9 cellular contexts compared by ENCODE assay signal in genomic region chr1:53766766-53767409, GRCh38. TPM values are rescaled to one million over a fixed set of nuclear protein-coding genes. Genes with fewer than 3 reads are reported as not detected.
A peak's percentile ranks its signal among the peaks of the same experiment; 100 is the strongest.
DNase-seq lines count a peak whose midpoint lies in the region; ATAC-seq and TF ChIP-seq lines count a peak whose summit lies in the region.
"Had no signal": no experiment of that assay in that cellular context is flagged by ENCODE, and none has a peak within 500 bp of the region (broad histone marks: within the 10 kb centered on the region; RNA-seq: fewer than 3 reads in every experiment).

No MANE protein-coding gene starts in this region.

- H3K4me2 ChIP-seq in SK-N-SH (peak overlapping the region; percentile 65), skeletal muscle satellite cell (ENCODE audit: low read length) (peak overlapping the region; percentile 65)

- H3K4me1 ChIP-seq in SK-N-SH (ENCODE audit: control insufficient read depth in 1 of 2, insufficient read depth in 2 of 2, low read depth in 1 of 2, low read length in 1 of 2) (peaks cover 0 to 14% of the 10 kb centered on the region in 2 experiments; a peak in 2 of 4 replicates), skeletal muscle satellite cell (ENCODE audit: control insufficient read depth, insufficient read depth, low read length) (peaks cover 24% of the 10 kb centered on the region)

- H3K27me3 Mint-ChIP-seq in activated CD8-positive, alpha-beta memory T cell treated with anti-CD3 and anti-CD28 coated beads, Interleukin-2, amount 10 ng/mL, durations not matched to agents 7 days and 5 days: no peaks in the 10 kb centered on the region

- no peak for TF ChIP-seq CTCF in SK-N-SH (IDR thresholded peaks at IDR 0.05)

- H3K9ac ChIP-seq in SK-N-SH (no peak overlapping the region), skeletal muscle satellite cell (ENCODE audit: low read depth, low read length) (peak overlapping the region; percentile 20)

- 57% methylated on average over 3 of the region's 3 CpGs for WGBS in SK-N-SH (ENCODE audit: low lambda C conversion rate)

- H3K4me3 ChIP-seq in SK-N-SH (ENCODE audit: low read depth in 2 of 2, low read length in 1 of 2) (peak overlapping the region in 1 of 2 experiments; percentile 25; a peak in 2 of 4 replicates), skeletal muscle satellite cell (ENCODE audit: low read length) (peak overlapping the region; percentile 33)

- H3K36me3 Mint-ChIP-seq in activated CD8-positive, alpha-beta memory T cell treated with anti-CD3 and anti-CD28 coated beads, Interleukin-2, amount 10 ng/mL, durations not matched to agents 7 days and 5 days: peaks cover 37% of the 10 kb centered on the region

- no peaks in the 10 kb centered on the region for H4K20me1 ChIP-seq in SK-N-SH (ENCODE audit: insufficient read depth)

- H3K79me2 ChIP-seq in SK-N-SH (ENCODE audit: insufficient read depth): no peaks in the 10 kb centered on the region

- no peaks in the 10 kb centered on the region for H3K27me3 ChIP-seq in SK-N-SH (ENCODE audit: insufficient read depth)
- no peaks in the 10 kb centered on the region for H3K27me3 ChIP-seq in skeletal muscle satellite cell (ENCODE audit: control insufficient read depth, insufficient read depth, low read length)

- H3K9me3 Mint-ChIP-seq in activated CD8-positive, alpha-beta memory T cell treated with anti-CD3 and anti-CD28 coated beads, Interleukin-2, amount 10 ng/mL, durations not matched to agents 7 days and 5 days (ENCODE audit: low read depth): no peaks in the 10 kb centered on the region

- peaks cover 10 to 29% of the 10 kb centered on the region in 2 experiments for H3K36me3 ChIP-seq in SK-N-SH (replicated peaks in 1 of 2; ENCODE audit: control insufficient read depth in 1 of 2, insufficient read depth in 2 of 2, low read length in 1 of 2)
- no peaks in the 10 kb centered on the region for H3K36me3 ChIP-seq in skeletal muscle satellite cell (ENCODE audit: insufficient read depth, low read length)

- TF ChIP-seq RAD21 in SK-N-SH (IDR thresholded peaks at IDR 0.05; ENCODE audit: low read length): no peak

- peak overlapping the region; percentile 81 for H3K27ac Mint-ChIP-seq in activated CD8-positive, alpha-beta memory T cell treated with anti-CD3 and anti-CD28 coated beads, Interleukin-2, amount 10 ng/mL, durations not matched to agents 7 days and 5 days

- TF ChIP-seq EP300 in SK-N-SH (IDR thresholded peaks at IDR 0.05; ENCODE audit: borderline replicate concordance in 1 of 2, low read depth in 1 of 2, low read length in 1 of 2): no peak

- peak overlapping the region; percentile 67 for H2AFZ ChIP-seq in SK-N-SH (ENCODE audit: low read depth)

- ATAC-seq in activated CD8-positive, alpha-beta memory T cell treated with anti-CD3 and anti-CD28 coated beads, Interleukin-2, amount 10 ng/mL, durations not matched to agents 7 days and 5 days: peak; percentile 51
- no peak for ATAC-seq in HG02870 (IDR thresholded peaks at IDR 0.05; ENCODE audit: unreplicated experiment)

- H3K9me3 ChIP-seq in SK-N-SH (no peaks in the 10 kb centered on the region), skeletal muscle satellite cell (replicated peaks; ENCODE audit: low read length) (no peaks in the 10 kb centered on the region)

- no peaks in the 10 kb centered on the region for H3K9me2 ChIP-seq in SK-N-SH

- peaks cover 34% of the 10 kb centered on the region for H3K4me1 Mint-ChIP-seq in activated CD8-positive, alpha-beta memory T cell treated with anti-CD3 and anti-CD28 coated beads, Interleukin-2, amount 10 ng/mL, durations not matched to agents 7 days and 5 days

- H3K4me3 Mint-ChIP-seq in activated CD8-positive, alpha-beta memory T cell treated with anti-CD3 and anti-CD28 coated beads, Interleukin-2, amount 10 ng/mL, durations not matched to agents 7 days and 5 days: peak overlapping the region; percentile 59

- POLR2A ChIA-PET in SK-N-SH (lab: Yijun Ruan, JAX): no interaction called here

- no peak for DNase-seq in activated CD8-positive, alpha-beta memory T cell treated with anti-CD3 and anti-CD28 coated beads, Interleukin-2, amount 10 ng/mL, durations not matched to agents 7 days and 5 days
- no peak for DNase-seq in activated CD8-positive, alpha-beta memory T cell treated with anti-CD3 and anti-CD28 coated beads, Interleukin-2, amount 50 U/mL, for 48 hours
- DNase-seq in SK-N-SH (no peak), epithelial cell of prostate (ENCODE audit: low read depth, low spot score) (peak; percentile 53), NCI-H2227 (lab: John Stamatoyannopoulos, UW; ENCODE audit: unreplicated experiment) (no peak), NCI-H146 (lab: John Stamatoyannopoulos, UW) (no peak)
- DNase-seq: NCI-H1048 had no signal

- H3F3A ChIP-seq in SK-N-SH (replicated peaks; ENCODE audit: insufficient read depth): no peaks in the 10 kb centered on the region

- CTCF ChIA-PET in activated CD8-positive, alpha-beta memory T cell treated with anti-CD3 and anti-CD28 coated beads, Interleukin-2, amount 10 ng/mL, durations not matched to agents 7 days and 5 days (lab: Charles Lee): interaction anchor here (1.2 to 2.2 kb wide), 3 partner anchors 10 to 94 kb away, joined by 3 to 18 read pairs (median 8); no protein-coding TSS in a partner anchor
- CTCF ChIA-PET in SK-N-SH (lab: Yijun Ruan, JAX): interaction anchor here (1.8 to 3.0 kb wide), 3 partner anchors 12 to 316 kb away, joined by 5 to 9 read pairs (median 9); no protein-coding TSS in a partner anchor

- peak overlapping the region in 1 of 2 experiments; percentile 48; a peak in 2 of 4 replicates for H3K27ac ChIP-seq in SK-N-SH (ENCODE audit: low read depth in 2 of 2, low read length in 1 of 2)
- peak overlapping the region; percentile 32 for H3K27ac ChIP-seq in epithelial cell of prostate

TF ChIP-seq in SK-N-SH, 30 proteins besides CTCF, POLR2A, EP300 and RAD21 (continues in another document):
- no peak for TF ChIP-seq YY1 (IDR thresholded peaks at IDR 0.05; ENCODE audit: low read depth)
- no peak for TF ChIP-seq NFIC (IDR thresholded peaks at IDR 0.05; ENCODE audit: borderline replicate concordance)
- no peak for TF ChIP-seq CHD2 (IDR thresholded peaks at IDR 0.05; ENCODE audit: low read length, partially characterized antibody)
- TF ChIP-seq FOXM1 (IDR thresholded peaks at IDR 0.05; ENCODE audit: low read depth): no peak
- no peak for TF ChIP-seq SIN3A (IDR thresholded peaks at IDR 0.05; ENCODE audit: borderline replicate concordance, low read depth, low read length)
- no peak for TF ChIP-seq USF2 (IDR thresholded peaks at IDR 0.05; ENCODE audit: borderline replicate concordance, low read depth, low read length)
- TF ChIP-seq EZH2phosphoT487 (IDR thresholded peaks at IDR 0.05; ENCODE audit: borderline replicate concordance, low read depth): no peak
- no peak for TF ChIP-seq ZBTB33 (IDR thresholded peaks at IDR 0.05; ENCODE audit: borderline replicate concordance, low read depth)
- TF ChIP-seq, protein P1, sequence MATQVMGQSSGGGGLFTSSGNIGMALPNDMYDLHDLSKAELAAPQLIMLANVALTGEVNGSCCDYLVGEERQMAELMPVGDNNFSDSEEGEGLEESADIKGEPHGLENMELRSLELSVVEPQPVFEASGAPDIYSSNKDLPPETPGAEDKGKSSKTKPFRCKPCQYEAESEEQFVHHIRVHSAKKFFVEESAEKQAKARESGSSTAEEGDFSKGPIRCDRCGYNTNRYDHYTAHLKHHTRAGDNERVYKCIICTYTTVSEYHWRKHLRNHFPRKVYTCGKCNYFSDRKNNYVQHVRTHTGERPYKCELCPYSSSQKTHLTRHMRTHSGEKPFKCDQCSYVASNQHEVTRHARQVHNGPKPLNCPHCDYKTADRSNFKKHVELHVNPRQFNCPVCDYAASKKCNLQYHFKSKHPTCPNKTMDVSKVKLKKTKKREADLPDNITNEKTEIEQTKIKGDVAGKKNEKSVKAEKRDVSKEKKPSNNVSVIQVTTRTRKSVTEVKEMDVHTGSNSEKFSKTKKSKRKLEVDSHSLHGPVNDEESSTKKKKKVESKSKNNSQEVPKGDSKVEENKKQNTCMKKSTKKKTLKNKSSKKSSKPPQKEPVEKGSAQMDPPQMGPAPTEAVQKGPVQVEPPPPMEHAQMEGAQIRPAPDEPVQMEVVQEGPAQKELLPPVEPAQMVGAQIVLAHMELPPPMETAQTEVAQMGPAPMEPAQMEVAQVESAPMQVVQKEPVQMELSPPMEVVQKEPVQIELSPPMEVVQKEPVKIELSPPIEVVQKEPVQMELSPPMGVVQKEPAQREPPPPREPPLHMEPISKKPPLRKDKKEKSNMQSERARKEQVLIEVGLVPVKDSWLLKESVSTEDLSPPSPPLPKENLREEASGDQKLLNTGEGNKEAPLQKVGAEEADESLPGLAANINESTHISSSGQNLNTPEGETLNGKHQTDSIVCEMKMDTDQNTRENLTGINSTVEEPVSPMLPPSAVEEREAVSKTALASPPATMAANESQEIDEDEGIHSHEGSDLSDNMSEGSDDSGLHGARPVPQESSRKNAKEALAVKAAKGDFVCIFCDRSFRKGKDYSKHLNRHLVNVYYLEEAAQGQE (IDR thresholded peaks at IDR 0.05; ENCODE audit: low read depth, low read length): no peak

RNA-seq across cellular contexts. Expression of gene GLIS1, which starts 27.9 kb away (rescaled TPM):
- total RNA-seq in activated CD8-positive, alpha-beta memory T cell treated with anti-CD3 and anti-CD28 coated beads, Interleukin-2, amount 10 ng/mL, durations not matched to agents 7 days and 5 days: not detected
- polyA plus RNA-seq in SK-N-SH (2012; rRNA removed): 0.05 and 0.13 TPM in 2 replicates
- polyA plus RNA-seq in SK-N-SH (2012; cell fraction: cytosol; rRNA removed): 0.06 and 0.09 TPM in 2 replicates
- 0.15 and 0.25 TPM in 2 replicates for polyA plus RNA-seq in SK-N-SH (2012; cell fraction: nucleus; rRNA removed)
- 3.5 and 3.9 TPM in 2 replicates for total RNA-seq in skeletal muscle satellite cell (2012; rRNA removed)
